Comparison of ENCODE assay signal across 9 cellular contexts in genomic region chrX:154097003-154097596, GRCh38. TPM values are rescaled to one million over a fixed set of nuclear protein-coding genes. Genes with fewer than 3 reads are reported as not detected.
DNase-seq lines count a peak whose midpoint lies in the region; ATAC-seq and TF ChIP-seq lines count a peak whose summit lies in the region.
"Had no signal": no experiment of that assay in that cellular context is flagged by ENCODE, and none has a peak within 500 bp of the region (broad histone marks: within the 10 kb centered on the region; RNA-seq: fewer than 3 reads in every experiment).

No MANE protein-coding gene starts in this region.

- H3K27ac ChIP-seq in OCI-LY3 (ENCODE audit: low read length) = peak overlapping the region; percentile 60
- H3K27ac ChIP-seq in naive thymus-derived CD4-positive, alpha-beta T cell (ENCODE audit: low read depth, low read length) = peak overlapping the region; percentile 84

- H3K4me1 Mint-ChIP-seq in CD14-positive monocyte = peaks cover 32% of the 10 kb centered on the region
- peaks cover 61% of the 10 kb centered on the region for H3K4me1 Mint-ChIP-seq in activated T-helper 1 cell treated with anti-CD3 and anti-CD28 coated beads, Interleukin-12 subunit alpha, Interleukin-12 subunit beta, Interleukin-2, Interleukin-4 antibody, amounts not matched to agents 30 ng/mL and 10 ng/mL and 1 ng/mL, durations not matched to agents 14 hours and 24 hours and 36 hours (ENCODE audit: low read depth)
- H3K4me1 Mint-ChIP-seq in naive thymus-derived CD4-positive, alpha-beta T cell = peaks cover 15 to 58% (median 43%) of the 10 kb centered on the region in 7 donors

- peaks cover 0 to 20% (median 7%) of the 10 kb centered on the region in 7 donors for H3K9me3 Mint-ChIP-seq in CD14-positive monocyte
- no peaks in the 10 kb centered on the region for H3K9me3 Mint-ChIP-seq in activated T-helper 1 cell treated with anti-CD3 and anti-CD28 coated beads, Interleukin-12 subunit alpha, Interleukin-12 subunit beta, Interleukin-2, Interleukin-4 antibody, amounts not matched to agents 30 ng/mL and 10 ng/mL and 1 ng/mL, durations not matched to agents 14 hours and 24 hours and 36 hours
- peaks cover 0 to 4% (median 0%) of the 10 kb centered on the region in 11 donors for H3K9me3 Mint-ChIP-seq in naive thymus-derived CD4-positive, alpha-beta T cell

- no peak for TF ChIP-seq CTCF in CD14-positive monocyte (IDR thresholded peaks at IDR 0.05)
- TF ChIP-seq CTCF in OCI-LY3 (IDR thresholded peaks at IDR 0.05; ENCODE audit: low read depth, low read length) = no peak

- H2AFZ ChIP-seq in OCI-LY3 (ENCODE audit: low read depth, low read length) = no peak overlapping the region

- H3K4me3 Mint-ChIP-seq in CD14-positive monocyte = peak overlapping the region; percentile 90 to 93
- H3K4me3 Mint-ChIP-seq in activated T-helper 1 cell treated with anti-CD3 and anti-CD28 coated beads, Interleukin-12 subunit alpha, Interleukin-12 subunit beta, Interleukin-2, Interleukin-4 antibody, amounts not matched to agents 30 ng/mL and 10 ng/mL and 1 ng/mL, durations not matched to agents 14 hours and 24 hours and 36 hours = peak overlapping the region; percentile 97
- peak overlapping the region; percentile 89 to 99 (median 96) for H3K4me3 Mint-ChIP-seq in naive thymus-derived CD4-positive, alpha-beta T cell

- POLR2A ChIA-PET in naive thymus-derived CD4-positive, alpha-beta T cell (lab: Charles Lee) = interaction anchor here (0.6 to 1.3 kb wide), 5 partner anchors 34 to 448 kb away, joined by 3 to 5 read pairs (median 3); partner anchors contain the start of gene HCFC1

- peak overlapping the region; percentile 88 for H3K4me2 ChIP-seq in OCI-LY3 (ENCODE audit: low read length)

- intact Hi-C loops in CD14-positive monocyte (cut with micrococcal nuclease) = loop anchor here in 1 of 2 donors (5.0 to 10.0 kb wide), 2 partner anchors 40 to 82 kb away; partner anchors contain the start of gene IRAK1
- intact Hi-C loops in activated T-helper 1 cell treated with anti-CD3 and anti-CD28 coated beads, Interleukin-12 subunit alpha, Interleukin-12 subunit beta, Interleukin-2, Interleukin-4 antibody, amounts not matched to agents 30 ng/mL and 10 ng/mL and 1 ng/mL, durations not matched to agents 14 hours and 24 hours and 36 hours (cut with micrococcal nuclease) = loop anchor here (1.0 to 5.0 kb wide), 4 partner anchors 125 to 930 kb away; partner anchors contain the start of genes FUNDC2, SLC10A3, TAFAZZIN and TMEM187
- intact Hi-C loops in naive thymus-derived CD4-positive, alpha-beta T cell (cut with micrococcal nuclease) = loop anchor here (1.0 to 10.0 kb wide), 9 partner anchors 39 to 435 kb away; partner anchors contain the start of genes HCFC1 (in 2 of the 2), EMD (in 1 of the 2), FLNA (in 1 of the 2) and IDH3G (in 1 of the 2)

- peak overlapping the region; percentile 79 to 95 (median 91) for H3K27ac Mint-ChIP-seq in CD14-positive monocyte
- H3K27ac Mint-ChIP-seq in activated T-helper 1 cell treated with anti-CD3 and anti-CD28 coated beads, Interleukin-12 subunit alpha, Interleukin-12 subunit beta, Interleukin-2, Interleukin-4 antibody, amounts not matched to agents 30 ng/mL and 10 ng/mL and 1 ng/mL, durations not matched to agents 14 hours and 24 hours and 36 hours = peak overlapping the region; percentile 99
- peak overlapping the region; percentile 90 to 97 (median 94) for H3K27ac Mint-ChIP-seq in naive thymus-derived CD4-positive, alpha-beta T cell

- H4K20me1 ChIP-seq in OCI-LY3 (ENCODE audit: insufficient read depth, low read length) = peaks cover 44% of the 10 kb centered on the region

- no peaks in the 10 kb centered on the region for H3K9me3 ChIP-seq in OCI-LY3 (ENCODE audit: insufficient read depth, low read length)
- H3K9me3 ChIP-seq in naive thymus-derived CD4-positive, alpha-beta T cell (ENCODE audit: control insufficient read depth in 2 of 3, low read length in 3 of 3) = no peaks in the 10 kb centered on the region

- H3K27me3 Mint-ChIP-seq in CD14-positive monocyte (ENCODE audit: low read depth in 3 of 3) = peaks cover 0 to 17% (median 2%) of the 10 kb centered on the region in 3 donors
- no peaks in the 10 kb centered on the region for H3K27me3 Mint-ChIP-seq in activated T-helper 1 cell treated with anti-CD3 and anti-CD28 coated beads, Interleukin-12 subunit alpha, Interleukin-12 subunit beta, Interleukin-2, Interleukin-4 antibody, amounts not matched to agents 30 ng/mL and 10 ng/mL and 1 ng/mL, durations not matched to agents 14 hours and 24 hours and 36 hours (ENCODE audit: insufficient read depth)
- H3K27me3 Mint-ChIP-seq in naive thymus-derived CD4-positive, alpha-beta T cell = peaks cover 0 to 2% (median 0%) of the 10 kb centered on the region in 5 donors

- peak; percentile 34 for ATAC-seq in GM19351 (IDR thresholded peaks at IDR 0.05; ENCODE audit: unreplicated experiment)
- ATAC-seq in HG03520 (IDR thresholded peaks at IDR 0.05; ENCODE audit: unreplicated experiment) = peak; percentile 28
- ATAC-seq in naive thymus-derived CD4-positive, alpha-beta T cell = peak; percentile 48

- H3K9ac ChIP-seq in OCI-LY3 (ENCODE audit: low read length) = peak overlapping the region; percentile 91

- H3K4me3 ChIP-seq in OCI-LY3 (ENCODE audit: low read length) = peak overlapping the region; percentile 99
- H3K4me3 ChIP-seq in naive thymus-derived CD4-positive, alpha-beta T cell (ENCODE audit: low read length) = peak overlapping the region; percentile 84

- peaks cover 6% of the 10 kb centered on the region for H3K36me3 ChIP-seq in OCI-LY3 (replicated peaks; ENCODE audit: low read depth, low read length)
- no peaks in the 10 kb centered on the region for H3K36me3 ChIP-seq in naive thymus-derived CD4-positive, alpha-beta T cell (ENCODE audit: control insufficient read depth in 2 of 3, insufficient read depth in 3 of 3, low read length in 3 of 3)

- H3K79me2 ChIP-seq in OCI-LY3 (ENCODE audit: low read length) = peaks cover 50% of the 10 kb centered on the region

- CTCF ChIA-PET in naive thymus-derived CD4-positive, alpha-beta T cell (lab: Charles Lee) = no interaction called here

- H3K27me3 ChIP-seq in OCI-LY3 (ENCODE audit: low read depth, low read length) = 0 out of 2 replicates have a peak, but pooled peaks cover 3% of the 10 kb centered on the region
- H3K27me3 ChIP-seq in naive thymus-derived CD4-positive, alpha-beta T cell (ENCODE audit: control insufficient read depth in 2 of 2, insufficient read depth in 2 of 2, low read length in 2 of 2) = no peaks in the 10 kb centered on the region

- H3K36me3 Mint-ChIP-seq in CD14-positive monocyte = peaks cover 0 to 2% of the 10 kb centered on the region in 2 donors
- peaks cover 10% of the 10 kb centered on the region for H3K36me3 Mint-ChIP-seq in activated T-helper 1 cell treated with anti-CD3 and anti-CD28 coated beads, Interleukin-12 subunit alpha, Interleukin-12 subunit beta, Interleukin-2, Interleukin-4 antibody, amounts not matched to agents 30 ng/mL and 10 ng/mL and 1 ng/mL, durations not matched to agents 14 hours and 24 hours and 36 hours (ENCODE audit: low read depth)
- peaks cover 0 to 8% (median 0%) of the 10 kb centered on the region in 5 donors for H3K36me3 Mint-ChIP-seq in naive thymus-derived CD4-positive, alpha-beta T cell

- H3K4me1 ChIP-seq in OCI-LY3 (ENCODE audit: low read length) = peaks cover 19% of the 10 kb centered on the region
- peaks cover 25 to 32% of the 10 kb centered on the region in 2 donors for H3K4me1 ChIP-seq in naive thymus-derived CD4-positive, alpha-beta T cell (ENCODE audit: control insufficient read depth in 2 of 2, insufficient read depth in 2 of 2, low read length in 2 of 2)

- DNase-seq in CD14-positive monocyte (ENCODE audit: low spot score) (peak; percentile 57), fibroblast of gingiva (ENCODE audit: low read depth) (peak; percentile 53)
- peak; percentile 43 for DNase-seq in activated T-helper 1 cell treated with anti-CD3 and anti-CD28 coated beads, Interleukin-12 subunit alpha, Interleukin-12 subunit beta, Interleukin-2, Interleukin-4 antibody, amounts not matched to agents 30 ng/mL and 10 ng/mL and 1 ng/mL, durations not matched to agents 14 hours and 24 hours and 36 hours (ENCODE audit: low spot score)
- DNase-seq in naive thymus-derived CD4-positive, alpha-beta T cell = peak; percentile 48 to 70 (median 64)
- DNase-seq in stimulated activated naive CD4-positive, alpha-beta T cell (lab: John Stamatoyannopoulos, UW) = peak; percentile 24 to 64 (median 60)

RNA-seq across cellular contexts. Expression of gene MECP2, which starts 0.4 kb away (rescaled TPM):
- 1 to 10 TPM; 5.2 to 9.6 TPM for polyA plus RNA-seq in CD14-positive monocyte
- total RNA-seq in activated T-helper 1 cell treated with anti-CD3 and anti-CD28 coated beads, Interleukin-12 subunit alpha, Interleukin-12 subunit beta, Interleukin-2, Interleukin-4 antibody, amounts not matched to agents 30 ng/mL and 10 ng/mL and 1 ng/mL, durations not matched to agents 14 hours and 24 hours and 36 hours = 53.4 and 59.4 TPM in 2 replicates
- 100 to 1,000 TPM in 3 of 5 experiments, 10 to 100 TPM in 2; 72.7 to 155 (median 103) TPM for total RNA-seq in naive thymus-derived CD4-positive, alpha-beta T cell
- polyA plus RNA-seq in naive thymus-derived CD4-positive, alpha-beta T cell = 10 to 100 TPM; 12.1 to 22.5 TPM

RNA-seq across cellular contexts. Expression of gene OPN1LW, which starts 46.9 kb away (rescaled TPM):
- polyA plus RNA-seq in CD14-positive monocyte = not detected
- not detected in 2 replicates for total RNA-seq in activated T-helper 1 cell treated with anti-CD3 and anti-CD28 coated beads, Interleukin-12 subunit alpha, Interleukin-12 subunit beta, Interleukin-2, Interleukin-4 antibody, amounts not matched to agents 30 ng/mL and 10 ng/mL and 1 ng/mL, durations not matched to agents 14 hours and 24 hours and 36 hours
- not detected for total RNA-seq in naive thymus-derived CD4-positive, alpha-beta T cell
- not detected for polyA plus RNA-seq in naive thymus-derived CD4-positive, alpha-beta T cell
- total RNA-seq: activated CD8-positive, alpha-beta memory T cell treated with anti-CD3 and anti-CD28 coated beads for 36 hours had no signal

Comparison
In these comparisons a context has a peak if more than half of its experiments do, and no peak if none do; other contexts are left out.
1. Peak in every context shown above with its lines: DNase-seq, ATAC-seq, H3K4me3 ChIP-seq and H3K27ac ChIP-seq.